In the genomic region with DNA sequence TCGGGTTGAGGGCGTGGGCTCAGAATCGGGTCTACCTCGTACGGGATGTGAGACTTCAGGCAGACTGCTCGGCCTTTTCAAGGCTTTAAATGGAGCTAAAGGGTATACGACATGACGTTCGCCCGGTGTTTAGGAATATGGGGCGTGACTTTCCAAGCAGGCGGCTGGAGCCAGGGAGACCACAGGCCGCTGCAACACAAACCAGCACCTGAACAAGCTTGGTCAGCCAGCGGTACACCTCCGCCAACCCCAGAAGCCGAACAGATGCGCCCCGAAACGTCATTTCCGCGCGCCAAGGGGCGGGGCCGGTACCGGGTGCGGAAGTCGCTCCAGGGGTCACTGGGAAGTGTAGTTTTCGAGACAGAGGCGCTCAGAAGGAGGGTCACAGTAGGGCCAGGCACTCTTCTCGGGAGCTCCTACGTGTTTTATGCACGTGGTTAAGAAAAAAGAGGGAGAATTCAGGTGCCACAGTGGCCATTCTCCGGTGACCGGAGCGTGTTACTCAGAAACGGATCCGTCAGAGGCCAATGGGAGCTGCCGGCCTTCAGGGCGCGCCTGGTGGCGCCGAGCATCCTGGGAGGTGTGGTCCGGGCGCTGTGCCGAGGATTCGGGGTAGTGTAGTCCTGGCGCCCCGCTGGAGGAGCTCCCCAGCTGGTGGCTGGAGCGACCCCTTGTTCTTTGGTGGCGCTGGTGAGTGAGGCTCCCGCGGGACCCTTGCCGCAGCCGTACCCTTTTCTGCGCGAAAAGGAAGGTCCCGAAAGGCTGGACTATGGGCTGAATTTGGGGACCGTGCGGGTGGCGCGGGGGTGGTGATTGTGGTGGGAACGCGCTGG, we compare ENCODE assay signal across 1 cellular context.
TF ChIP-seq lines count a peak whose summit lies in the region.

A gene (plus strand): TSS at position 613 of the 833 bp plus-strand sequence. CDS start 17,160 bp downstream, outside the sequence.

TF ChIP-seq in HepG2, 621 proteins besides CTCF, POLR2A, EP300 and RAD21 (continued from another document and continues in another):
- TF ChIP-seq, protein P1, sequence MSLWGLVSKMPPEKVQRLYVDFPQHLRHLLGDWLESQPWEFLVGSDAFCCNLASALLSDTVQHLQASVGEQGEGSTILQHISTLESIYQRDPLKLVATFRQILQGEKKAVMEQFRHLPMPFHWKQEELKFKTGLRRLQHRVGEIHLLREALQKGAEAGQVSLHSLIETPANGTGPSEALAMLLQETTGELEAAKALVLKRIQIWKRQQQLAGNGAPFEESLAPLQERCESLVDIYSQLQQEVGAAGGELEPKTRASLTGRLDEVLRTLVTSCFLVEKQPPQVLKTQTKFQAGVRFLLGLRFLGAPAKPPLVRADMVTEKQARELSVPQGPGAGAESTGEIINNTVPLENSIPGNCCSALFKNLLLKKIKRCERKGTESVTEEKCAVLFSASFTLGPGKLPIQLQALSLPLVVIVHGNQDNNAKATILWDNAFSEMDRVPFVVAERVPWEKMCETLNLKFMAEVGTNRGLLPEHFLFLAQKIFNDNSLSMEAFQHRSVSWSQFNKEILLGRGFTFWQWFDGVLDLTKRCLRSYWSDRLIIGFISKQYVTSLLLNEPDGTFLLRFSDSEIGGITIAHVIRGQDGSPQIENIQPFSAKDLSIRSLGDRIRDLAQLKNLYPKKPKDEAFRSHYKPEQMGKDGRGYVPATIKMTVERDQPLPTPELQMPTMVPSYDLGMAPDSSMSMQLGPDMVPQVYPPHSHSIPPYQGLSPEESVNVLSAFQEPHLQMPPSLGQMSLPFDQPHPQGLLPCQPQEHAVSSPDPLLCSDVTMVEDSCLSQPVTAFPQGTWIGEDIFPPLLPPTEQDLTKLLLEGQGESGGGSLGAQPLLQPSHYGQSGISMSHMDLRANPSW (CRISPR knock-in tag; IDR thresholded peaks at IDR 0.05; ENCODE audit: borderline replicate concordance) = 0 out of 2 replicates have a peak, but pooled peaks have one; percentile 9
- TF ChIP-seq ZNF101 (CRISPR knock-in tag; IDR thresholded peaks at IDR 0.05; ENCODE audit: borderline replicate concordance, low read depth) (0 out of 2 replicates have a peak, but pooled peaks have one; percentile 10), NONO (IDR thresholded peaks at IDR 0.05) (no peak), NONO (CRISPR knock-in tag; conservative IDR thresholded peaks at IDR 0.05) (peak; percentile 86), ESRRA (CRISPR knock-in tag; IDR thresholded peaks at IDR 0.05; ENCODE audit: low read depth) (peak; percentile 27; the same call in 1 of the 2 replicates), MXD4 (CRISPR knock-in tag; IDR thresholded peaks at IDR 0.05) (no peak; the same call in 1 of the 2 replicates), ZNF773 (CRISPR knock-in tag; IDR thresholded peaks at IDR 0.05; ENCODE audit: borderline replicate concordance) (peak; percentile 87; the same call in 1 of the 2 replicates), ZNF644 (CRISPR knock-in tag; IDR thresholded peaks at IDR 0.05; ENCODE audit: low read depth) (no peak; the same call in 1 of the 2 replicates), ZBTB7A (CRISPR knock-in tag; IDR thresholded peaks at IDR 0.05) (peak; percentile 93), BRD4 (CRISPR knock-in tag; IDR thresholded peaks at IDR 0.05) (peak; percentile 96), ZIK1 (CRISPR knock-in tag; IDR thresholded peaks at IDR 0.05; ENCODE audit: borderline replicate concordance, low read depth) (no peak; the same call in 1 of the 2 replicates), ZNF670 (CRISPR knock-in tag; IDR thresholded peaks at IDR 0.05; ENCODE audit: borderline replicate concordance) (peak; percentile 57; the same call in 1 of the 2 replicates), ZNF510 (CRISPR knock-in tag; IDR thresholded peaks at IDR 0.05; ENCODE audit: low read depth) (peak; percentile 95), SCMH1 (CRISPR knock-in tag; IDR thresholded peaks at IDR 0.05; ENCODE audit: borderline replicate concordance) (no peak), MYC (CRISPR knock-in tag; IDR thresholded peaks at IDR 0.05; ENCODE audit: borderline replicate concordance) (peak; percentile 45), ZNF75D (CRISPR knock-in tag; IDR thresholded peaks at IDR 0.05; ENCODE audit: borderline replicate concordance) (peak; percentile 86; the same call in 1 of the 2 replicates), SNRNP70 (IDR thresholded peaks at IDR 0.05; ENCODE audit: low read depth, low read length) (no peak), GATAD2A (CRISPR knock-in tag; IDR thresholded peaks at IDR 0.05) (peak; percentile 52; the same call in 1 of the 2 replicates), POLR2AphosphoS5 (IDR thresholded peaks at IDR 0.05; ENCODE audit: low read depth, low read length) (peak; percentile 94), ZNF543 (CRISPR knock-in tag; IDR thresholded peaks at IDR 0.05) (peak; percentile 91), JUNB (CRISPR knock-in tag; IDR thresholded peaks at IDR 0.05; ENCODE audit: borderline replicate concordance) (no peak), ZNF546 (CRISPR knock-in tag; conservative IDR thresholded peaks at IDR 0.05) (peak; percentile 92)
- TF ChIP-seq, protein P2, sequence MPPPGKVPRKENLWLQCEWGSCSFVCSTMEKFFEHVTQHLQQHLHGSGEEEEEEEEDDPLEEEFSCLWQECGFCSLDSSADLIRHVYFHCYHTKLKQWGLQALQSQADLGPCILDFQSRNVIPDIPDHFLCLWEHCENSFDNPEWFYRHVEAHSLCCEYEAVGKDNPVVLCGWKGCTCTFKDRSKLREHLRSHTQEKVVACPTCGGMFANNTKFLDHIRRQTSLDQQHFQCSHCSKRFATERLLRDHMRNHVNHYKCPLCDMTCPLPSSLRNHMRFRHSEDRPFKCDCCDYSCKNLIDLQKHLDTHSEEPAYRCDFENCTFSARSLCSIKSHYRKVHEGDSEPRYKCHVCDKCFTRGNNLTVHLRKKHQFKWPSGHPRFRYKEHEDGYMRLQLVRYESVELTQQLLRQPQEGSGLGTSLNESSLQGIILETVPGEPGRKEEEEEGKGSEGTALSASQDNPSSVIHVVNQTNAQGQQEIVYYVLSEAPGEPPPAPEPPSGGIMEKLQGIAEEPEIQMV (CRISPR knock-in tag; IDR thresholded peaks at IDR 0.05; ENCODE audit: low read depth) = peak; percentile 32; the same call in 1 of the 2 replicates
- TF ChIP-seq, protein P3, sequence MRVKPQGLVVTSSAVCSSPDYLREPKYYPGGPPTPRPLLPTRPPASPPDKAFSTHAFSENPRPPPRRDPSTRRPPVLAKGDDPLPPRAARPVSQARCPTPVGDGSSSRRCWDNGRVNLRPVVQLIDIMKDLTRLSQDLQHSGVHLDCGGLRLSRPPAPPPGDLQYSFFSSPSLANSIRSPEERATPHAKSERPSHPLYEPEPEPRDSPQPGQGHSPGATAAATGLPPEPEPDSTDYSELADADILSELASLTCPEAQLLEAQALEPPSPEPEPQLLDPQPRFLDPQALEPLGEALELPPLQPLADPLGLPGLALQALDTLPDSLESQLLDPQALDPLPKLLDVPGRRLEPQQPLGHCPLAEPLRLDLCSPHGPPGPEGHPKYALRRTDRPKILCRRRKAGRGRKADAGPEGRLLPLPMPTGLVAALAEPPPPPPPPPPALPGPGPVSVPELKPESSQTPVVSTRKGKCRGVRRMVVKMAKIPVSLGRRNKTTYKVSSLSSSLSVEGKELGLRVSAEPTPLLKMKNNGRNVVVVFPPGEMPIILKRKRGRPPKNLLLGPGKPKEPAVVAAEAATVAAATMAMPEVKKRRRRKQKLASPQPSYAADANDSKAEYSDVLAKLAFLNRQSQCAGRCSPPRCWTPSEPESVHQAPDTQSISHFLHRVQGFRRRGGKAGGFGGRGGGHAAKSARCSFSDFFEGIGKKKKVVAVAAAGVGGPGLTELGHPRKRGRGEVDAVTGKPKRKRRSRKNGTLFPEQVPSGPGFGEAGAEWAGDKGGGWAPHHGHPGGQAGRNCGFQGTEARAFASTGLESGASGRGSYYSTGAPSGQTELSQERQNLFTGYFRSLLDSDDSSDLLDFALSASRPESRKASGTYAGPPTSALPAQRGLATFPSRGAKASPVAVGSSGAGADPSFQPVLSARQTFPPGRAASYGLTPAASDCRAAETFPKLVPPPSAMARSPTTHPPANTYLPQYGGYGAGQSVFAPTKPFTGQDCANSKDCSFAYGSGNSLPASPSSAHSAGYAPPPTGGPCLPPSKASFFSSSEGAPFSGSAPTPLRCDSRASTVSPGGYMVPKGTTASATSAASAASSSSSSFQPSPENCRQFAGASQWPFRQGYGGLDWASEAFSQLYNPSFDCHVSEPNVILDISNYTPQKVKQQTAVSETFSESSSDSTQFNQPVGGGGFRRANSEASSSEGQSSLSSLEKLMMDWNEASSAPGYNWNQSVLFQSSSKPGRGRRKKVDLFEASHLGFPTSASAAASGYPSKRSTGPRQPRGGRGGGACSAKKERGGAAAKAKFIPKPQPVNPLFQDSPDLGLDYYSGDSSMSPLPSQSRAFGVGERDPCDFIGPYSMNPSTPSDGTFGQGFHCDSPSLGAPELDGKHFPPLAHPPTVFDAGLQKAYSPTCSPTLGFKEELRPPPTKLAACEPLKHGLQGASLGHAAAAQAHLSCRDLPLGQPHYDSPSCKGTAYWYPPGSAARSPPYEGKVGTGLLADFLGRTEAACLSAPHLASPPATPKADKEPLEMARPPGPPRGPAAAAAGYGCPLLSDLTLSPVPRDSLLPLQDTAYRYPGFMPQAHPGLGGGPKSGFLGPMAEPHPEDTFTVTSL (CRISPR knock-in tag; IDR thresholded peaks at IDR 0.05; ENCODE audit: borderline replicate concordance) = 0 out of 2 replicates have a peak, but pooled peaks have one; percentile 16
- TF ChIP-seq, protein P4, sequence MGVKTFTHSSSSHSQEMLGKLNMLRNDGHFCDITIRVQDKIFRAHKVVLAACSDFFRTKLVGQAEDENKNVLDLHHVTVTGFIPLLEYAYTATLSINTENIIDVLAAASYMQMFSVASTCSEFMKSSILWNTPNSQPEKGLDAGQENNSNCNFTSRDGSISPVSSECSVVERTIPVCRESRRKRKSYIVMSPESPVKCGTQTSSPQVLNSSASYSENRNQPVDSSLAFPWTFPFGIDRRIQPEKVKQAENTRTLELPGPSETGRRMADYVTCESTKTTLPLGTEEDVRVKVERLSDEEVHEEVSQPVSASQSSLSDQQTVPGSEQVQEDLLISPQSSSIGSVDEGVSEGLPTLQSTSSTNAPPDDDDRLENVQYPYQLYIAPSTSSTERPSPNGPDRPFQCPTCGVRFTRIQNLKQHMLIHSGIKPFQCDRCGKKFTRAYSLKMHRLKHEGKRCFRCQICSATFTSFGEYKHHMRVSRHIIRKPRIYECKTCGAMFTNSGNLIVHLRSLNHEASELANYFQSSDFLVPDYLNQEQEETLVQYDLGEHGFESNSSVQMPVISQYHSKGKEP (CRISPR knock-in tag; IDR thresholded peaks at IDR 0.05) = peak; percentile 65; the same call in 1 of the 2 replicates
- TF ChIP-seq, protein P5, sequence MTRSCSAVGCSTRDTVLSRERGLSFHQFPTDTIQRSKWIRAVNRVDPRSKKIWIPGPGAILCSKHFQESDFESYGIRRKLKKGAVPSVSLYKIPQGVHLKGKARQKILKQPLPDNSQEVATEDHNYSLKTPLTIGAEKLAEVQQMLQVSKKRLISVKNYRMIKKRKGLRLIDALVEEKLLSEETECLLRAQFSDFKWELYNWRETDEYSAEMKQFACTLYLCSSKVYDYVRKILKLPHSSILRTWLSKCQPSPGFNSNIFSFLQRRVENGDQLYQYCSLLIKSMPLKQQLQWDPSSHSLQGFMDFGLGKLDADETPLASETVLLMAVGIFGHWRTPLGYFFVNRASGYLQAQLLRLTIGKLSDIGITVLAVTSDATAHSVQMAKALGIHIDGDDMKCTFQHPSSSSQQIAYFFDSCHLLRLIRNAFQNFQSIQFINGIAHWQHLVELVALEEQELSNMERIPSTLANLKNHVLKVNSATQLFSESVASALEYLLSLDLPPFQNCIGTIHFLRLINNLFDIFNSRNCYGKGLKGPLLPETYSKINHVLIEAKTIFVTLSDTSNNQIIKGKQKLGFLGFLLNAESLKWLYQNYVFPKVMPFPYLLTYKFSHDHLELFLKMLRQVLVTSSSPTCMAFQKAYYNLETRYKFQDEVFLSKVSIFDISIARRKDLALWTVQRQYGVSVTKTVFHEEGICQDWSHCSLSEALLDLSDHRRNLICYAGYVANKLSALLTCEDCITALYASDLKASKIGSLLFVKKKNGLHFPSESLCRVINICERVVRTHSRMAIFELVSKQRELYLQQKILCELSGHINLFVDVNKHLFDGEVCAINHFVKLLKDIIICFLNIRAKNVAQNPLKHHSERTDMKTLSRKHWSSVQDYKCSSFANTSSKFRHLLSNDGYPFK (CRISPR knock-in tag; IDR thresholded peaks at IDR 0.05; ENCODE audit: borderline replicate concordance) = peak; percentile 93; the same call in 1 of the 2 replicates
- TF ChIP-seq, protein P6, sequence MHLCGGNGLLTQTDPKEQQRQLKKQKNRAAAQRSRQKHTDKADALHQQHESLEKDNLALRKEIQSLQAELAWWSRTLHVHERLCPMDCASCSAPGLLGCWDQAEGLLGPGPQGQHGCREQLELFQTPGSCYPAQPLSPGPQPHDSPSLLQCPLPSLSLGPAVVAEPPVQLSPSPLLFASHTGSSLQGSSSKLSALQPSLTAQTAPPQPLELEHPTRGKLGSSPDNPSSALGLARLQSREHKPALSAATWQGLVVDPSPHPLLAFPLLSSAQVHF (CRISPR knock-in tag; IDR thresholded peaks at IDR 0.05) = no peak
- TF ChIP-seq, protein P7, sequence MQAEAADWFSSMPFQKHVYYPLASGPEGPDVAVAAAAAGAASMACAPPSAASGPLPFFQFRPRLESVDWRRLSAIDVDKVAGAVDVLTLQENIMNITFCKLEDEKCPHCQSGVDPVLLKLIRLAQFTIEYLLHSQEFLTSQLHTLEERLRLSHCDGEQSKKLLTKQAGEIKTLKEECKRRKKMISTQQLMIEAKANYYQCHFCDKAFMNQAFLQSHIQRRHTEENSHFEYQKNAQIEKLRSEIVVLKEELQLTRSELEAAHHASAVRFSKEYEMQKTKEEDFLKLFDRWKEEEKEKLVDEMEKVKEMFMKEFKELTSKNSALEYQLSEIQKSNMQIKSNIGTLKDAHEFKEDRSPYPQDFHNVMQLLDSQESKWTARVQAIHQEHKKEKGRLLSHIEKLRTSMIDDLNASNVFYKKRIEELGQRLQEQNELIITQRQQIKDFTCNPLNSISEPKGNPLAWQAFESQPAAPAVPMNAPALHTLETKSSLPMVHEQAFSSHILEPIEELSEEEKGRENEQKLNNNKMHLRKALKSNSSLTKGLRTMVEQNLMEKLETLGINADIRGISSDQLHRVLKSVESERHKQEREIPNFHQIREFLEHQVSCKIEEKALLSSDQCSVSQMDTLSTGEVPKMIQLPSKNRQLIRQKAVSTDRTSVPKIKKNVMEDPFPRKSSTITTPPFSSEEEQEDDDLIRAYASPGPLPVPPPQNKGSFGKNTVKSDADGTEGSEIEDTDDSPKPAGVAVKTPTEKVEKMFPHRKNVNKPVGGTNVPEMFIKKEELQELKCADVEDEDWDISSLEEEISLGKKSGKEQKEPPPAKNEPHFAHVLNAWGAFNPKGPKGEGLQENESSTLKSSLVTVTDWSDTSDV (CRISPR knock-in tag; IDR thresholded peaks at IDR 0.05) = peak; percentile 84
- TF ChIP-seq, protein P8, sequence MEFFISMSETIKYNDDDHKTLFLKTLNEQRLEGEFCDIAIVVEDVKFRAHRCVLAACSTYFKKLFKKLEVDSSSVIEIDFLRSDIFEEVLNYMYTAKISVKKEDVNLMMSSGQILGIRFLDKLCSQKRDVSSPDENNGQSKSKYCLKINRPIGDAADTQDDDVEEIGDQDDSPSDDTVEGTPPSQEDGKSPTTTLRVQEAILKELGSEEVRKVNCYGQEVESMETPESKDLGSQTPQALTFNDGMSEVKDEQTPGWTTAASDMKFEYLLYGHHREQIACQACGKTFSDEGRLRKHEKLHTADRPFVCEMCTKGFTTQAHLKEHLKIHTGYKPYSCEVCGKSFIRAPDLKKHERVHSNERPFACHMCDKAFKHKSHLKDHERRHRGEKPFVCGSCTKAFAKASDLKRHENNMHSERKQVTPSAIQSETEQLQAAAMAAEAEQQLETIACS (CRISPR knock-in tag; IDR thresholded peaks at IDR 0.05) = 0 out of 2 replicates have a peak, but pooled peaks have one; percentile 55
